Comparison of ENCODE assay signal across 8 cellular contexts in genomic region chr2:71226391-71226964, GRCh38. TPM values are rescaled to one million over a fixed set of nuclear protein-coding genes. Genes with fewer than 3 reads are reported as not detected.
DNase-seq lines count a peak whose midpoint lies in the region; ATAC-seq and TF ChIP-seq lines count a peak whose summit lies in the region.

No MANE protein-coding gene starts in this region.

- DNase-seq in T-cell, result peak in 20 of 34 experiments; percentile 1 to 27 (median 9)
- peak; percentile 74 for DNase-seq in coronary artery (ENCODE audit: low spot score)
- peak; percentile 33 to 84 for DNase-seq in lower leg skin (ENCODE audit: low spot score in 2 of 2)
- DNase-seq in stimulated activated naive CD4-positive, alpha-beta T cell treated with Interleukin-2 at 50 U/mL for 16 hours (lab: John Stamatoyannopoulos, UW), result peak; percentile 12
- no peak for DNase-seq in NCI-H187 (lab: John Stamatoyannopoulos, UW)

- H3K9me3 ChIP-seq in BLaER1 treated with 17β-estradiol and CSF1 and Interleukin-3, amounts not matched to agents 10 nM and 100 nM (replicated peaks in 1 of 11), result peaks cover 0 to 17% (median 5%) of the 10 kb centered on the region in 11 experiments; a peak in 9 of 22 replicates

- H3K4me1 Mint-ChIP-seq in IgD-negative memory B cell (peaks cover 15 to 24% (median 18%) of the 10 kb centered on the region in 3 donors), T-cell (peaks cover 21 to 23% (median 22%) of the 10 kb centered on the region in 3 donors)

- H3K27me3 Mint-ChIP-seq in IgD-negative memory B cell (no peaks in the 10 kb centered on the region), T-cell (peaks cover 4 to 7% of the 10 kb centered on the region in 2 donors)

- POLR2A ChIA-PET in T-cell (lab: Charles Lee), result interaction anchor here (0.5 to 1.5 kb wide), 5 partner anchors 13 to 158 kb away, joined by 3 to 20 read pairs (median 4); partner anchors contain the start of genes NAGK (in 1 of the 2) and ZNF638 (in 1 of the 2)

- H3K27ac Mint-ChIP-seq in IgD-negative memory B cell, result peak overlapping the region; percentile 73 to 95 (median 75)
- peak overlapping the region; percentile 89 to 98 for H3K27ac Mint-ChIP-seq in T-cell

- H3K27me3 ChIP-seq in BLaER1 treated with 17β-estradiol and CSF1 and Interleukin-3, amounts not matched to agents 10 nM and 100 nM, result no peaks in the 10 kb centered on the region

- CTCF ChIA-PET in T-cell (lab: Charles Lee), result interaction anchor here in 1 of 2 donors (0.6 to 2.3 kb wide), 7 partner anchors 73 to 286 kb away, joined by 3 to 25 read pairs (median 4); partner anchors contain the start of genes MPHOSPH10 and ZNF638

- H3K27ac ChIP-seq in BLaER1 treated with 17β-estradiol and CSF1 and Interleukin-3, amounts not matched to agents 10 nM and 100 nM, result peak overlapping the region in 7 of 11 experiments; percentile 13 to 64 (median 47); a peak in 9 of 22 replicates
- peak overlapping the region; percentile 61 to 86 for H3K27ac ChIP-seq in coronary artery

- peaks cover 0 to 8% (median 7%) of the 10 kb centered on the region in 10 experiments; a peak in 11 of 20 replicates for H3K4me1 ChIP-seq in BLaER1 treated with 17β-estradiol and CSF1 and Interleukin-3, amounts not matched to agents 10 nM and 100 nM

- 0 to 1% methylated on average over 42 to 46 of the region's 46 CpGs for WGBS in lower leg skin, 2 donors

- H3K9ac ChIP-seq in BLaER1 treated with 17β-estradiol and CSF1 and Interleukin-3, amounts not matched to agents 10 nM and 100 nM, result peak overlapping the region; percentile 44 to 72 (median 65)

- ATAC-seq in GM19467 (IDR thresholded peaks at IDR 0.05; ENCODE audit: unreplicated experiment) (peak; percentile 9), T-cell (replicated peaks in 1 of 4) (peak; percentile 25 to 36 (median 32))

- H3K36me3 ChIP-seq in BLaER1 treated with 17β-estradiol and CSF1 and Interleukin-3, amounts not matched to agents 10 nM and 100 nM, result no peaks in the 10 kb centered on the region

- TF ChIP-seq CTCF in coronary artery (IDR thresholded peaks at IDR 0.05), result no peak
- no peak for TF ChIP-seq CTCF in lower leg skin (IDR thresholded peaks at IDR 0.05)

- peak overlapping the region; percentile 52 to 72 (median 60) for H3K4me3 ChIP-seq in BLaER1 treated with 17β-estradiol and CSF1 and Interleukin-3, amounts not matched to agents 10 nM and 100 nM
- H3K4me3 ChIP-seq in coronary artery (peak overlapping the region; percentile 83), lower leg skin (ENCODE audit: low read depth, poor library complexity, severe bottlenecking) (peak overlapping the region; percentile 47)

- H3K4me2 ChIP-seq in BLaER1 treated with 17β-estradiol and CSF1 and Interleukin-3, amounts not matched to agents 10 nM and 100 nM, result peak overlapping the region; percentile 68 to 85 (median 75)

- H3K4me3 Mint-ChIP-seq in IgD-negative memory B cell, result peak overlapping the region; percentile 90 to 99 (median 96)
- peak overlapping the region; percentile 84 to 98 (median 94) for H3K4me3 Mint-ChIP-seq in T-cell

- intact Hi-C loops in lower leg skin (cut with DNase I; ENCODE audit: low total_unique reads), result no loop called here

- TF ChIP-seq POLR2A in lower leg skin (IDR thresholded peaks at IDR 0.05), result no peak

- H3K36me3 Mint-ChIP-seq in IgD-negative memory B cell (no peaks in the 10 kb centered on the region), T-cell (peaks cover 8% of the 10 kb centered on the region)

- no peaks in the 10 kb centered on the region for H3K9me3 Mint-ChIP-seq in IgD-negative memory B cell
- H3K9me3 Mint-ChIP-seq in T-cell, result no peaks in the 10 kb centered on the region

- H4K20me1 ChIP-seq in BLaER1 treated with 17β-estradiol and CSF1 and Interleukin-3, amounts not matched to agents 10 nM and 100 nM, result no peaks in the 10 kb centered on the region

RNA-seq across cellular contexts. Expression of gene PAIP2B, which starts 0.4 kb away (rescaled TPM):
- 3.1 TPM for polyA plus RNA-seq in IgD-negative memory B cell
- total RNA-seq in T-cell (10 to 100 TPM in 1 of 5 donors, 1 to 10 TPM in 4; 4.8 to 10.1 (median 8.4) TPM), lower leg skin (10 to 100 TPM; 20.1 to 29.8 (median 23.1) TPM)

Comparison
In these comparisons a context has a peak if more than half of its experiments do, and no peak if none do; other contexts are left out.
1. DNase-seq: peak in T-cell (20 of 34), coronary artery (single experiment), lower leg skin (2 of 2) and stimulated activated naive CD4-positive, alpha-beta T cell treated with Interleukin-2 at 50 U/mL for 16 hours (single experiment); none in NCI-H187 (0 of 2).
2. Peak in every context shown above with its lines, with median percentiles within 50 percentile points of each other: H3K4me3 ChIP-seq.